In genomic region chr6:113596907-113597583, GRCh38 we compare ENCODE assay signal across 8 cellular contexts.
DNase-seq lines count a peak whose midpoint lies in the region; ATAC-seq and TF ChIP-seq lines count a peak whose summit lies in the region.

No MANE protein-coding gene starts in this region.

- H3K4me3 Mint-ChIP-seq in activated B cell treated with CpG ODN at 0.5 μM for 24 hours = no peak overlapping the region

- peak overlapping the region in 1 of 2 donors; percentile 8 for H3K4me3 ChIP-seq in muscle layer of colon (ENCODE audit: low read depth in 1 of 2, low read length in 2 of 2)

- CTCF ChIA-PET in activated B cell treated with CpG ODN at 0.5 μM for 24 hours (lab: Charles Lee) = interaction anchor here (0.7 kb wide), 1 partner anchor 262 kb away, joined by 3 read pairs; no protein-coding TSS in a partner anchor

- H3K27me3 Mint-ChIP-seq in activated B cell treated with CpG ODN at 0.5 μM for 24 hours = no peaks in the 10 kb centered on the region

- H3K36me3 Mint-ChIP-seq in activated B cell treated with CpG ODN at 0.5 μM for 24 hours (ENCODE audit: low read depth) = no peaks in the 10 kb centered on the region

- H3K27ac Mint-ChIP-seq in activated B cell treated with CpG ODN at 0.5 μM for 24 hours = no peak overlapping the region

- POLR2A ChIA-PET in activated B cell treated with CpG ODN at 0.5 μM for 24 hours (lab: Charles Lee) = interaction anchor here (0.6 to 0.7 kb wide), 2 partner anchors 32 to 93 kb away, joined by 3 read pairs; no protein-coding TSS in a partner anchor

- no peaks in the 10 kb centered on the region for H3K36me3 ChIP-seq in muscle layer of colon (ENCODE audit: insufficient read depth, low read length)

- intact Hi-C loops in activated B cell treated with CpG ODN at 0.5 μM for 24 hours (cut with micrococcal nuclease) = loop anchor here (2.0 kb wide), 1 partner anchor 34 kb away; no protein-coding TSS in a partner anchor

- peak overlapping the region; percentile 37 for H3K9ac ChIP-seq in muscle layer of colon (ENCODE audit: low read length)

- peaks cover 29% of the 10 kb centered on the region for H3K4me1 ChIP-seq in muscle layer of colon (ENCODE audit: insufficient read depth, low read length)

- no peaks in the 10 kb centered on the region for H3K27me3 ChIP-seq in muscle layer of colon (ENCODE audit: control insufficient read depth in 1 of 2, insufficient read depth in 2 of 2, low read length in 2 of 2)

- peaks cover 34% of the 10 kb centered on the region for H3K4me1 Mint-ChIP-seq in activated B cell treated with CpG ODN at 0.5 μM for 24 hours

- H3K27ac ChIP-seq in muscle layer of colon (ENCODE audit: low read depth, low read length) = peak overlapping the region; percentile 84

- ATAC-seq in HG03558 (IDR thresholded peaks at IDR 0.05; ENCODE audit: extremely low read depth, unreplicated experiment) (peak; percentile 59), activated B cell treated with CpG ODN at 0.5 μM for 24 hours (ENCODE audit: low read depth) (peak; percentile 86), GM18867 (IDR thresholded peaks at IDR 0.05; ENCODE audit: unreplicated experiment) (no peak), HG03469 (IDR thresholded peaks at IDR 0.05; ENCODE audit: unreplicated experiment) (no peak), GM19395 (IDR thresholded peaks at IDR 0.05; ENCODE audit: unreplicated experiment) (no peak)

- H3K9me3 ChIP-seq in muscle layer of colon (ENCODE audit: low read length) = no peaks in the 10 kb centered on the region

- peak; percentile 58 for DNase-seq in DMS 273 treated with DMSO at 0.1 percent for 48 hours (lab: John Stamatoyannopoulos, UW)
- DNase-seq in activated B cell treated with CpG ODN at 0.5 μM for 24 hours = no peak
- no peak for DNase-seq in activated CD4-positive, alpha-beta T cell treated with anti-CD3 and anti-CD28 coated beads, Interleukin-2, amount 50 U/mL, for 4 hours

- no peak for TF ChIP-seq CTCF in activated B cell treated with CpG ODN at 0.5 μM for 24 hours (IDR thresholded peaks at IDR 0.05)

- peaks cover 6% of the 10 kb centered on the region for H3K9me3 Mint-ChIP-seq in activated B cell treated with CpG ODN at 0.5 μM for 24 hours

Comparison
In these comparisons a context has a peak if more than half of its experiments do, and no peak if none do; other contexts are left out.
1. ATAC-seq: peak in HG03558 (single experiment) and activated B cell treated with CpG ODN at 0.5 μM for 24 hours (single experiment); none in GM18867 (single experiment), HG03469 (single experiment) and GM19395 (single experiment).